23 cellular contexts compared by ENCODE assay signal in genomic region chr7:149809215-149809614, GRCh38. TPM values are rescaled to one million over a fixed set of nuclear protein-coding genes. Genes with fewer than 3 reads are reported as not detected.
DNase-seq lines count a peak whose midpoint lies in the region; ATAC-seq and TF ChIP-seq lines count a peak whose summit lies in the region.
"Had no signal": no experiment of that assay in that cellular context is flagged by ENCODE, and none has a peak within 500 bp of the region (broad histone marks: within the 10 kb centered on the region; RNA-seq: fewer than 3 reads in every experiment).

No MANE protein-coding gene starts in this region.

- intact Hi-C loops in Right ventricle myocardium inferior (cut with DNase I): no loop called here
- intact Hi-C loops in right cardiac atrium (cut with DNase I): no loop called here
- intact Hi-C loops in left ventricle myocardium superior (cut with micrococcal nuclease): no loop called here

- no peaks in the 10 kb centered on the region for H3K27me3 ChIP-seq in right cardiac atrium (ENCODE audit: control insufficient read depth, insufficient read depth)

- H3K4me3 Mint-ChIP-seq in stimulated activated effector memory CD8-positive, alpha-beta T cell treated with anti-CD3 and anti-CD28 coated beads, Interleukin-12 subunit alpha, Interleukin-12 subunit beta, amount 100 ng/mL, for 72 hours: no peak overlapping the region
- H3K4me3 Mint-ChIP-seq: CD8-positive, alpha-beta T cell had no signal

- TF ChIP-seq CTCF in VCaP (conservative IDR thresholded peaks at IDR 0.05) (no peak), omental fat pad (IDR thresholded peaks at IDR 0.05) (no peak)

- 76% methylated on average over 2 of the region's 2 CpGs for WGBS in right cardiac atrium

- DNase-seq in Right ventricle myocardium inferior (ENCODE audit: missing footprints) (peak; percentile 82), right cardiac atrium (no peak), left ventricle myocardium superior (peak; percentile 79), SHP77 (lab: John Stamatoyannopoulos, UW) (no peak), omental fat pad (ENCODE audit: low spot score) (no peak)
- DNase-seq in stimulated activated effector memory CD8-positive, alpha-beta T cell treated with anti-CD3 and anti-CD28 coated beads, Interleukin-12 subunit alpha, Interleukin-12 subunit beta, amount 100 ng/mL, for 72 hours (ENCODE audit: low spot score in 2 of 2): no peak
- DNase-seq: AML-193; CD8-positive, alpha-beta T cell; DND-41; KBM-7; NCI-H1105; NCI-H146; NCI-H2029; NCI-H345; NCI-H524; PC-3; SIG-M5 had no signal

- no peaks in the 10 kb centered on the region for H3K9me3 Mint-ChIP-seq in stimulated activated effector memory CD8-positive, alpha-beta T cell treated with anti-CD3 and anti-CD28 coated beads, Interleukin-12 subunit alpha, Interleukin-12 subunit beta, amount 100 ng/mL, for 72 hours
- H3K9me3 Mint-ChIP-seq: CD8-positive, alpha-beta T cell had no signal

- peaks cover 12% of the 10 kb centered on the region for H3K4me1 Mint-ChIP-seq in stimulated activated effector memory CD8-positive, alpha-beta T cell treated with anti-CD3 and anti-CD28 coated beads, Interleukin-12 subunit alpha, Interleukin-12 subunit beta, amount 100 ng/mL, for 72 hours

- H3K9me3 ChIP-seq in right cardiac atrium (ENCODE audit: control insufficient read depth, low read length): no peaks in the 10 kb centered on the region
- H3K9me3 ChIP-seq: HAP-1 had no signal

- H3K36me3 Mint-ChIP-seq in stimulated activated effector memory CD8-positive, alpha-beta T cell treated with anti-CD3 and anti-CD28 coated beads, Interleukin-12 subunit alpha, Interleukin-12 subunit beta, amount 100 ng/mL, for 72 hours: peaks cover 7% of the 10 kb centered on the region
- H3K36me3 Mint-ChIP-seq: CD8-positive, alpha-beta T cell had no signal

- peak overlapping the region; percentile 41 for H3K27ac Mint-ChIP-seq in stimulated activated effector memory CD8-positive, alpha-beta T cell treated with anti-CD3 and anti-CD28 coated beads, Interleukin-12 subunit alpha, Interleukin-12 subunit beta, amount 100 ng/mL, for 72 hours
- H3K27ac Mint-ChIP-seq: CD8-positive, alpha-beta T cell had no signal

- ATAC-seq in Right ventricle myocardium inferior: peak; percentile 64
- ATAC-seq in right cardiac atrium: no peak
- ATAC-seq in left ventricle myocardium superior: peak; percentile 84
- ATAC-seq in stimulated activated effector memory CD8-positive, alpha-beta T cell treated with anti-CD3 and anti-CD28 coated beads, Interleukin-12 subunit alpha, Interleukin-12 subunit beta, amount 100 ng/mL, for 72 hours: no peak
- no peak for ATAC-seq in omental fat pad (ENCODE audit: low FRiP score)
- ATAC-seq: CD8-positive, alpha-beta T cell; GM12878; PC-3; SK-N-SH treated with all-trans-retinoic acid at 6 μM for 48 hours had no signal

- H3K4me1 ChIP-seq in right cardiac atrium (ENCODE audit: control insufficient read depth, insufficient read depth, low read length): no peaks in the 10 kb centered on the region
- H3K4me1 ChIP-seq: HAP-1 had no signal

- H3K27ac ChIP-seq in right cardiac atrium (ENCODE audit: low read length) (no peak overlapping the region), VCaP (peak overlapping the region; percentile 3; the same call in 1 of the 2 replicates)

- H3K4me3 ChIP-seq in right cardiac atrium (ENCODE audit: low read length): no peak overlapping the region
- H3K4me3 ChIP-seq: GM12878, HAP-1 had no signal

RNA-seq across cellular contexts. Expression of gene ZNF862, which starts 29.0 kb away (rescaled TPM):
- total RNA-seq in Right ventricle myocardium inferior: 10.1 TPM
- total RNA-seq in right cardiac atrium: 10 to 100 TPM in 3 of 4 donors, 1 to 10 TPM in 1; 9.0 to 15.9 (median 14.2) TPM
- polyA plus RNA-seq in right cardiac atrium: 7.8 TPM
- 9.5 TPM for total RNA-seq in left ventricle myocardium superior
- total RNA-seq in omental fat pad: 10 to 100 TPM in 2 of 4 donors, 1 to 10 TPM in 2; 4.4 to 20.6 (median 10.4) TPM

RNA-seq across cellular contexts. Expression of gene ZNF467, which starts 35.8 kb away (rescaled TPM):
- total RNA-seq in Right ventricle myocardium inferior (7.0 TPM), right cardiac atrium (10 to 100 TPM; 10.4 to 15.6 (median 11.6) TPM), left ventricle myocardium superior (7.8 TPM), omental fat pad (10 to 100 TPM in 1 of 4 donors, 1 to 10 TPM in 3; 4.2 to 15.8 (median 7.0) TPM)
- polyA plus RNA-seq in right cardiac atrium: 6.6 TPM
- total RNA-seq: A172, GM12878, RPMI7951 had no signal
- polyA plus RNA-seq: GM12878 had no signal

Comparison
In these comparisons a context has a peak if more than half of its experiments do, and no peak if none do; other contexts are left out.
1. ATAC-seq: peak in Right ventricle myocardium inferior (single experiment) and left ventricle myocardium superior (single experiment); none in right cardiac atrium (0 of 2), stimulated activated effector memory CD8-positive, alpha-beta T cell treated with anti-CD3 and anti-CD28 coated beads, Interleukin-12 subunit alpha, Interleukin-12 subunit beta, amount 100 ng/mL, for 72 hours (single experiment) and omental fat pad (single experiment).
2. DNase-seq: peak in Right ventricle myocardium inferior (single experiment) and left ventricle myocardium superior (single experiment); none in right cardiac atrium (0 of 3), stimulated activated effector memory CD8-positive, alpha-beta T cell treated with anti-CD3 and anti-CD28 coated beads, Interleukin-12 subunit alpha, Interleukin-12 subunit beta, amount 100 ng/mL, for 72 hours (0 of 2), SHP77 (0 of 2) and omental fat pad (single experiment).